16 cellular contexts compared by ENCODE assay signal in genomic region chr5:158942217-158942616, GRCh38.
"Had no signal": no experiment of that assay in that cellular context is flagged by ENCODE, and none has a peak within 500 bp of the region (broad histone marks: within the 10 kb centered on the region; RNA-seq: fewer than 3 reads in every experiment).

No MANE protein-coding gene starts in this region.

- DNase-seq: activated CD4-positive, alpha-beta T cell treated with anti-CD3 and anti-CD28 coated beads for 4 hours; activated CD8-positive, alpha-beta memory T cell treated with anti-CD3 and anti-CD28 coated beads, Interleukin-2, amount 50 U/mL, for 4 hours; activated CD8-positive, alpha-beta T cell treated with anti-CD3 and anti-CD28 coated beads for 36 hours; activated naive CD4-positive, alpha-beta T cell; caudate nucleus; heart right ventricle; left lung; mesendoderm; pancreas; stimulated activated CD4-positive, alpha-beta T cell treated with anti-CD3 and anti-CD28 coated beads, Interleukin-4, amount 100 ng/mL, for 1 hour; stimulated activated CD8-positive, alpha-beta memory T cell treated with anti-CD3 and anti-CD28 coated beads, Interleukin-4, amount 100 ng/mL, for 48 hours; stimulated activated naive CD8-positive, alpha-beta T cell treated with anti-CD3 and anti-CD28 coated beads, Interleukin-15, amount 100 ng/mL, for 72 hours; T-cell; WERI-Rb-1 had no signal

- H3K9me3 Mint-ChIP-seq: activated CD8-positive, alpha-beta T cell treated with anti-CD3 and anti-CD28 coated beads for 36 hours; stimulated activated naive CD8-positive, alpha-beta T cell treated with anti-CD3 and anti-CD28 coated beads, Interleukin-15, amount 100 ng/mL, for 72 hours; T-cell had no signal

- H3K27ac Mint-ChIP-seq: activated CD8-positive, alpha-beta T cell treated with anti-CD3 and anti-CD28 coated beads for 36 hours; stimulated activated naive CD8-positive, alpha-beta T cell treated with anti-CD3 and anti-CD28 coated beads, Interleukin-15, amount 100 ng/mL, for 72 hours; T-cell had no signal

- H3K27me3 ChIP-seq: heart right ventricle, left lung, pancreas had no signal

- H3K27ac ChIP-seq: left lung, pancreas, thoracic aorta, WERI-Rb-1 had no signal

- H3K4me3 ChIP-seq: heart right ventricle, left lung, pancreas, thoracic aorta had no signal

- ATAC-seq: activated CD8-positive, alpha-beta T cell treated with anti-CD3 and anti-CD28 coated beads for 36 hours; left lung; stimulated activated naive CD8-positive, alpha-beta T cell treated with anti-CD3 and anti-CD28 coated beads, Interleukin-15, amount 100 ng/mL, for 72 hours; T-cell had no signal

- H3K36me3 Mint-ChIP-seq: T-cell had no signal

- H3K27me3 Mint-ChIP-seq: activated CD8-positive, alpha-beta T cell treated with anti-CD3 and anti-CD28 coated beads for 36 hours; stimulated activated naive CD8-positive, alpha-beta T cell treated with anti-CD3 and anti-CD28 coated beads, Interleukin-15, amount 100 ng/mL, for 72 hours had no signal

- H3K36me3 ChIP-seq: left lung, pancreas, thoracic aorta, WERI-Rb-1 had no signal

- H3K9me3 ChIP-seq: heart right ventricle, left lung, pancreas, thoracic aorta had no signal

- H3K4me3 Mint-ChIP-seq: activated CD8-positive, alpha-beta T cell treated with anti-CD3 and anti-CD28 coated beads for 36 hours; neural crest cell; stimulated activated naive CD8-positive, alpha-beta T cell treated with anti-CD3 and anti-CD28 coated beads, Interleukin-15, amount 100 ng/mL, for 72 hours; T-cell had no signal

- H3K4me1 Mint-ChIP-seq: stimulated activated naive CD8-positive, alpha-beta T cell treated with anti-CD3 and anti-CD28 coated beads, Interleukin-15, amount 100 ng/mL, for 72 hours; T-cell had no signal

- H3K4me1 ChIP-seq: left lung, pancreas had no signal
